Comparison of ENCODE assay signal across 9 cellular contexts in the genomic region with DNA sequence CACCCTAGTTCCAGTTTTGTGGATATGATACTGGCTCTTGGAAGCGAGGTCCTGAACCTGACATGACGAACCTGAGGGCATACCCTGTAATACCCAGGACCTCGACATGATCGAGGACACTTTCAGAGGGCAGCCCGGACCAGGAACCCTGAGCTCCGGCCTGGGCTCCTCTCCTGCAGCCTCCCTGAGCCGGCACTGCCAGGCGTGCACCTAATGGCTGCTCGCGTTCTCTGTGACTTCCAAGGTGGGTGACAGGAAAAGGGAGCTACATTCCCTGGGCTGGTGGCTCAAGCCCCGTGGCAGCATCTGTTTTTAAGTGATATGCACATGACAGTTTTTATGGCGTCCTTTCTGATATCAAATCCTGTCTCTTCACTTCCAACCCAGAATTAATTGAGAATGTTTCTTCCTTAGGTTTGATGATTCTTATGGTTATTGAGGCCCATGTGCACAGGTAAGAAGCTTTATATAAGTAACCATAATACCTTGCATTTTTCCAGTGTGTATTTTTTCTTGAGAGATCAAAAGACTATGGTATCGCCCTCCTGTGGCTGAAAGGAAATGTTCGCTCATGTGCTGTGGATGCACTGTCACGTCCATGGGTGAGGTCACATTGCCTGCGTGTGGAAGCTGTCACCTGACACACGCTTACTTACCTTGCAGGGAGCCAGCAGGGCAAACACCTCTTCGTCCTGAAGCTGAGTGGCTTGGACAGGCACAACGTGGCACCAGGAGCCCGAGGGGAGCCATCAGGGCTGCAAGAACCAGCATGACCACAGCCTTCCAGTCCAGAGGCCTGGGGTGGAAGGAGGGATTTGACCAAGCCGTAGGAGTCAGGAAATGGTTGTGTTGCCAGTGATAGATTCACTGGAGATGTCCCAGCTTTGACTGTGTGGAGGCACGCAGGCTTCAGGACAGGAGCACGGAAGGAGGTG.
DNase-seq lines count a peak whose midpoint lies in the region; ATAC-seq and TF ChIP-seq lines count a peak whose summit lies in the region.
"Had no signal": no experiment of that assay in that cellular context is flagged by ENCODE, and none has a peak within 500 bp of the region (broad histone marks: within the 10 kb centered on the region; RNA-seq: fewer than 3 reads in every experiment).

No MANE protein-coding gene starts in this region.

- H3K27me3 ChIP-seq in SK-N-SH (ENCODE audit: insufficient read depth) (no peaks in the 10 kb centered on the region), KMS-11 (ENCODE audit: insufficient read depth, low read depth) (no peaks in the 10 kb centered on the region), neuronal stem cell (ENCODE audit: control insufficient read depth in 3 of 3, insufficient read depth in 3 of 3, low read depth in 1 of 3, low read length in 3 of 3) (peaks cover 0 to 5% (median 0%) of the 10 kb centered on the region in 3 experiments), breast epithelium (peaks cover 0 to 16% of the 10 kb centered on the region in 2 donors), stomach (peaks cover 0 to 14% (median 0%) of the 10 kb centered on the region in 3 donors)

- H4K91ac ChIP-seq in neuronal stem cell (ENCODE audit: low read depth, low read length, poor library complexity) = no peak overlapping the region

- CTCF ChIA-PET in SK-N-SH (lab: Yijun Ruan, JAX) = interaction anchor here (0.6 to 2.1 kb wide), 24 partner anchors 8 to 844 kb away, joined by 3 to 9 read pairs (median 4); no protein-coding TSS in a partner anchor

- no peaks in the 10 kb centered on the region for H3F3A ChIP-seq in SK-N-SH (replicated peaks; ENCODE audit: insufficient read depth)

- TF ChIP-seq RAD21 in SK-N-SH (IDR thresholded peaks at IDR 0.05; ENCODE audit: low read length) = peak; percentile 65

- no peak for TF ChIP-seq POLR2A in breast epithelium (IDR thresholded peaks at IDR 0.05)
- no peak for TF ChIP-seq POLR2A in stomach (IDR thresholded peaks at IDR 0.05)

- H4K20me1 ChIP-seq in SK-N-SH (ENCODE audit: insufficient read depth) (no peaks in the 10 kb centered on the region), KMS-11 (ENCODE audit: insufficient read depth) (no peaks in the 10 kb centered on the region)

- H3K36me3 ChIP-seq in SK-N-SH (replicated peaks in 1 of 2; ENCODE audit: control insufficient read depth in 1 of 2, insufficient read depth in 2 of 2, low read length in 1 of 2) (no peaks in the 10 kb centered on the region), KMS-11 (ENCODE audit: insufficient read depth) (no peaks in the 10 kb centered on the region), neuronal stem cell (replicated peaks in 1 of 2; ENCODE audit: control insufficient read depth in 2 of 2, insufficient read depth in 2 of 2, low read length in 2 of 2) (no peaks in the 10 kb centered on the region), breast epithelium (no peaks in the 10 kb centered on the region), stomach (no peaks in the 10 kb centered on the region)

- H3K79me1 ChIP-seq in neuronal stem cell (ENCODE audit: low read depth, low read length) = no peaks in the 10 kb centered on the region

- no peak overlapping the region for H2BK120ac ChIP-seq in neuronal stem cell (ENCODE audit: low read depth, low read length)

- no peaks in the 10 kb centered on the region for H3K9me2 ChIP-seq in SK-N-SH

- no peak overlapping the region for H2BK12ac ChIP-seq in neuronal stem cell (ENCODE audit: low read length)

- H3K4me1 ChIP-seq in SK-N-SH (ENCODE audit: control insufficient read depth in 1 of 2, insufficient read depth in 2 of 2, low read depth in 1 of 2, low read length in 1 of 2) = peaks cover 0 to 17% of the 10 kb centered on the region in 2 experiments; a peak in 1 of 4 replicates
- no peaks in the 10 kb centered on the region for H3K4me1 ChIP-seq in KMS-11 (ENCODE audit: low read depth, poor library complexity, severe bottlenecking)
- peaks cover 7 to 10% of the 10 kb centered on the region in 2 donors for H3K4me1 ChIP-seq in neuronal stem cell (ENCODE audit: control insufficient read depth in 2 of 2, insufficient read depth in 1 of 2, low read depth in 1 of 2, low read length in 2 of 2)
- H3K4me1 ChIP-seq in breast epithelium = no peaks in the 10 kb centered on the region
- no peaks in the 10 kb centered on the region for H3K4me1 ChIP-seq in stomach

- POLR2A ChIA-PET in SK-N-SH (lab: Yijun Ruan, JAX) = interaction anchor here (0.5 to 1.0 kb wide), 2 partner anchors 244 to 366 kb away, joined by 3 read pairs; no protein-coding TSS in a partner anchor

- TF ChIP-seq EP300 in SK-N-SH (IDR thresholded peaks at IDR 0.05; ENCODE audit: borderline replicate concordance in 1 of 2, low read depth in 1 of 2, low read length in 1 of 2) = no peak
- no peak for TF ChIP-seq EP300 in stomach (IDR thresholded peaks at IDR 0.05)

- H3K79me2 ChIP-seq in SK-N-SH (ENCODE audit: insufficient read depth) = no peaks in the 10 kb centered on the region
- H3K79me2 ChIP-seq in KMS-11 (ENCODE audit: insufficient read depth, low read depth) = no peaks in the 10 kb centered on the region

- H3K9me3 ChIP-seq in SK-N-SH (no peaks in the 10 kb centered on the region), neuronal stem cell (replicated peaks in 1 of 2; ENCODE audit: control insufficient read depth in 2 of 2, insufficient read depth in 1 of 2, low read depth in 1 of 2, low read length in 2 of 2) (no peaks in the 10 kb centered on the region), breast epithelium (no peaks in the 10 kb centered on the region), stomach (no peaks in the 10 kb centered on the region)

- no peak overlapping the region for H3K14ac ChIP-seq in neuronal stem cell (ENCODE audit: low read length)

- H4K8ac ChIP-seq in neuronal stem cell (ENCODE audit: low read depth, low read length) = no peak overlapping the region

- H3K18ac ChIP-seq in neuronal stem cell (ENCODE audit: low read length) = peak overlapping the region; percentile 5

- ATAC-seq in SK-N-SH treated with all-trans-retinoic acid at 6 μM for 48 hours = no peak
- ATAC-seq in GM21576 (IDR thresholded peaks at IDR 0.05; ENCODE audit: unreplicated experiment) = no peak

- DNase-seq in SK-N-SH = peak; percentile 74
- peak; percentile 45 for DNase-seq in SK-N-DZ (ENCODE audit: low spot score)
- no peak for DNase-seq in neuronal stem cell (ENCODE audit: low spot score)
- no peak for DNase-seq in breast epithelium (ENCODE audit: low spot score in 2 of 2)
- DNase-seq in stomach = no peak
- DNase-seq: naive B cell had no signal

- H3K27ac ChIP-seq in SK-N-SH (ENCODE audit: low read depth in 2 of 2, low read length in 1 of 2) (peak overlapping the region in 1 of 2 experiments; percentile 60; a peak in 1 of 4 replicates), KMS-11 (no peak overlapping the region), neuronal stem cell (replicated peaks; ENCODE audit: low read length) (no peak overlapping the region), breast epithelium (no peak overlapping the region), stomach (no peak overlapping the region)

- no peak overlapping the region for H3K4ac ChIP-seq in neuronal stem cell (ENCODE audit: low read length)

- H3K4me2 ChIP-seq in SK-N-SH = no peak overlapping the region
- no peak overlapping the region for H3K4me2 ChIP-seq in KMS-11
- no peak overlapping the region for H3K4me2 ChIP-seq in neuronal stem cell (ENCODE audit: insufficient read depth, low read length, poor library complexity, severe bottlenecking)

- H3K4me3 ChIP-seq in SK-N-SH (ENCODE audit: low read depth in 2 of 2, low read length in 1 of 2) (no peak overlapping the region), KMS-11 (IDR thresholded peaks at IDR 0.05; ENCODE audit: insufficient read depth, low read depth, low read length) (no peak overlapping the region), neuronal stem cell (ENCODE audit: low read length in 2 of 2) (no peak overlapping the region), breast epithelium (no peak overlapping the region), stomach (no peak overlapping the region)

- intact Hi-C loops in breast epithelium (cut with DNase I; ENCODE audit: low total_unique reads) = no loop called here
- intact Hi-C loops in stomach (cut with DNase I; ENCODE audit: low total_unique reads) = no loop called here

- H2AK5ac ChIP-seq in neuronal stem cell (ENCODE audit: low read depth, low read length) = peak overlapping the region; percentile 49

- H3K9ac ChIP-seq in SK-N-SH (no peak overlapping the region), KMS-11 (no peak overlapping the region), neuronal stem cell (ENCODE audit: low read depth, low read length, poor library complexity) (no peak overlapping the region)

- H2BK5ac ChIP-seq in neuronal stem cell (ENCODE audit: low read length) = no peak overlapping the region

- H2BK15ac ChIP-seq in neuronal stem cell (ENCODE audit: low read length) = no peak overlapping the region

- H3K23ac ChIP-seq in neuronal stem cell (ENCODE audit: low read depth, low read length, poor library complexity) = no peak overlapping the region

- WGBS in SK-N-SH (ENCODE audit: low lambda C conversion rate) = 42% methylated on average over 23 of the region's 23 CpGs
- no CpG with 5 or more reads among the region's 23 CpGs for WGBS in neuronal stem cell (ENCODE audit: extremely low coverage in 2 of 2, insufficient read length in 2 of 2, insufficient replicate concordance in 1 of 2), 2 donors
- WGBS in stomach, 5 donors = 69 to 76% (median 71%) methylated on average over 22 to 23 of the region's 23 CpGs

- H2AFZ ChIP-seq in SK-N-SH (ENCODE audit: low read depth) (no peak overlapping the region), KMS-11 (ENCODE audit: low read depth) (no peak overlapping the region), neuronal stem cell (ENCODE audit: low read length) (no peak overlapping the region)

- TF ChIP-seq CTCF in SK-N-SH (IDR thresholded peaks at IDR 0.05) (no peak), KMS-11 (conservative IDR thresholded peaks at IDR 0.05; ENCODE audit: low read depth, low read length) (0 out of 2 replicates have a peak, but pooled peaks have one; percentile 14), breast epithelium (IDR thresholded peaks at IDR 0.05) (peak in 1 of 3 donors; percentile 11), stomach (IDR thresholded peaks at IDR 0.05) (no peak)

TF ChIP-seq in SK-N-SH treated with all-trans-retinoic acid at 6 μM for 48 hours, 23 proteins besides CTCF, POLR2A, EP300 and RAD21 (continues in another document):
- TF ChIP-seq ZFP30 (CRISPR knock-in tag; IDR thresholded peaks at IDR 0.05) (no peak), ZNF565 (CRISPR knock-in tag; conservative IDR thresholded peaks at IDR 0.05; ENCODE audit: low read depth) (no peak), SNAI2 (CRISPR knock-in tag; IDR thresholded peaks at IDR 0.05) (no peak), BACH2 (CRISPR knock-in tag; IDR thresholded peaks at IDR 0.05; ENCODE audit: borderline replicate concordance) (no peak), ISL1 (CRISPR knock-in tag; IDR thresholded peaks at IDR 0.05) (no peak), OSR1 (CRISPR knock-in tag; IDR thresholded peaks at IDR 0.05) (no peak)

Comparison
In these comparisons a context has a peak if more than half of its experiments do, and no peak if none do; other contexts are left out.
1. DNase-seq: peak in SK-N-SH (single experiment) and SK-N-DZ (single experiment); none in neuronal stem cell (single experiment), breast epithelium (0 of 2) and stomach (single experiment).